In the genomic region with DNA sequence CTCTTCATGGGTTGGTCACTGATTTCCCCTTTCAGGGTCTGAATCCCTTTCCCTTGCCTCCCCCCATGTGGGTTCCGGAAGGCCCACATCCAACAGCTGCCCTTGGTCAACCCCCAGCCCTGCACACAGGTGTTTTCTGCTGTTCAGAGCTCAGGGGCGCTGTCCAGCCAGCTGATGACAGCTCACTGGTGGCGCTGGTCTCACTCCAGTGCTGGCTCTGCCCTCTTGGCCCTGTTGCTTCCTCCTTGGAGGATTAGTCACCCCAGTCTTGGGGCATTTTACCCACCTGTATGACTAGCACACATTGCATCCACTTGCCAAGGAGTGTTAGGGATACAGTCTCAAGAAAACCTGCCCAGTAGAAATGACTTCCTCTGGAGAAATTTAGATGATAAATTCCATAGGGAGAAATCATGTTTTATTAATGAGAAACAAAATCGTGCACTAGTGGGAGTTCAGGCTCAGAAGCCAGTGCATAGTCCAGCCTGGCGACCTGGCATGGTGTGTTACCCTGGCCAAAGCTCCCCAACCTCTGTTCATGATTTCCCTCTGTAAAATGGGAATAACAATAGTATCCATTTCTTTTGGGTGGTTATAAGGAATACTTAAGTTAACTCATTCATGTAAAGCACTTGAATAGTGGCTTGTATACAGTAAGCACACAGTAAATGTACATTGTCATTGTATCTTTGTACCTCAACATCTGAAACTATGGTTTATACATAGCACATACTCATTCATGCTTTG, we compare ENCODE assay signal across 12 cellular contexts. TPM values are rescaled to one million over a fixed set of nuclear protein-coding genes. Genes with fewer than 3 reads are reported as not detected.
DNase-seq lines count a peak whose midpoint lies in the region; ATAC-seq and TF ChIP-seq lines count a peak whose summit lies in the region.
"Had no signal": no experiment of that assay in that cellular context is flagged by ENCODE, and none has a peak within 500 bp of the region (broad histone marks: within the 10 kb centered on the region; RNA-seq: fewer than 3 reads in every experiment).

No MANE protein-coding gene starts in this region.

- no peaks in the 10 kb centered on the region for H3K36me3 Mint-ChIP-seq in naive thymus-derived CD8-positive, alpha-beta T cell
- H3K36me3 Mint-ChIP-seq: CD14-positive monocyte had no signal

- no peak overlapping the region for H3K4me3 Mint-ChIP-seq in naive thymus-derived CD8-positive, alpha-beta T cell
- H3K4me3 Mint-ChIP-seq: activated CD4-positive, alpha-beta memory T cell treated with anti-CD3 and anti-CD28 coated beads, Interleukin-2, amount 10 ng/mL, durations not matched to agents 7 days and 5 days; activated naive CD8-positive, alpha-beta T cell had no signal

- H3K27me3 Mint-ChIP-seq in naive thymus-derived CD8-positive, alpha-beta T cell = peaks cover 0 to 1% (median 0%) of the 10 kb centered on the region in 5 donors
- H3K27me3 Mint-ChIP-seq: activated naive CD8-positive, alpha-beta T cell had no signal

- H3K27ac Mint-ChIP-seq in naive thymus-derived CD8-positive, alpha-beta T cell = no peak overlapping the region
- H3K27ac Mint-ChIP-seq: activated CD4-positive, alpha-beta memory T cell treated with anti-CD3 and anti-CD28 coated beads, Interleukin-2, amount 10 ng/mL, durations not matched to agents 7 days and 5 days; activated naive CD8-positive, alpha-beta T cell had no signal

- no peak overlapping the region for H3K4me3 ChIP-seq in HEK293 (ENCODE audit: low read depth, low read length)
- no peak overlapping the region for H3K4me3 ChIP-seq in SJCRH30
- no peak overlapping the region for H3K4me3 ChIP-seq in hepatocyte
- no peak overlapping the region for H3K4me3 ChIP-seq in rectal smooth muscle tissue (ENCODE audit: low read length)
- H3K4me3 ChIP-seq: prostate gland had no signal

- CTCF ChIA-PET in HEK293 (lab: Yijun Ruan, JAX) = interaction anchor here (0.7 to 1.2 kb wide), 5 partner anchors 10 to 83 kb away, joined by 3 to 4 read pairs (median 3); no protein-coding TSS in a partner anchor

- no peaks in the 10 kb centered on the region for H3K36me3 ChIP-seq in HEK293 (ENCODE audit: control insufficient read depth in 2 of 2, insufficient read depth in 1 of 2, low read length in 2 of 2)
- H3K36me3 ChIP-seq in SJCRH30 = no peaks in the 10 kb centered on the region
- no peaks in the 10 kb centered on the region for H3K36me3 ChIP-seq in hepatocyte (replicated peaks; ENCODE audit: insufficient read depth, low read depth)
- H3K36me3 ChIP-seq in rectal smooth muscle tissue (ENCODE audit: control insufficient read depth, insufficient read depth, low read length) = no peaks in the 10 kb centered on the region
- H3K36me3 ChIP-seq: prostate gland had no signal

- H3K9me3 Mint-ChIP-seq in naive thymus-derived CD8-positive, alpha-beta T cell = no peaks in the 10 kb centered on the region
- H3K9me3 Mint-ChIP-seq: activated CD4-positive, alpha-beta memory T cell treated with anti-CD3 and anti-CD28 coated beads, Interleukin-2, amount 10 ng/mL, durations not matched to agents 7 days and 5 days; CD14-positive monocyte had no signal

- peak overlapping the region; percentile 57 for H3K4me2 ChIP-seq in hepatocyte

- H3K9ac ChIP-seq in rectal smooth muscle tissue (ENCODE audit: low read length) = no peak overlapping the region

- no peak for ATAC-seq in HG03045 (IDR thresholded peaks at IDR 0.05; ENCODE audit: unreplicated experiment)
- no peak for ATAC-seq in naive thymus-derived CD8-positive, alpha-beta T cell

- H4K20me1 ChIP-seq in hepatocyte (ENCODE audit: insufficient read depth, poor library complexity, severe bottlenecking) = peaks cover 22% of the 10 kb centered on the region

- no peaks in the 10 kb centered on the region for H3K27me3 ChIP-seq in SJCRH30
- no peaks in the 10 kb centered on the region for H3K27me3 ChIP-seq in hepatocyte
- no peaks in the 10 kb centered on the region for H3K27me3 ChIP-seq in rectal smooth muscle tissue (ENCODE audit: control insufficient read depth, insufficient read depth, low read length)

- H3K4me1 Mint-ChIP-seq in naive thymus-derived CD8-positive, alpha-beta T cell = peaks cover 0 to 7% (median 0%) of the 10 kb centered on the region in 4 donors

- H3K9me2 ChIP-seq in hepatocyte (replicated peaks; ENCODE audit: insufficient read depth) = no peaks in the 10 kb centered on the region

- POLR2A ChIA-PET in HEK293 (lab: Yijun Ruan, JAX) = no interaction called here
- POLR2A ChIA-PET in naive thymus-derived CD8-positive, alpha-beta T cell (lab: Charles Lee) = no interaction called here

- peaks cover 83% of the 10 kb centered on the region for H3K79me2 ChIP-seq in hepatocyte

- H3K4me1 ChIP-seq in HEK293 (ENCODE audit: control insufficient read depth, insufficient read depth, low read length) = peaks cover 26% of the 10 kb centered on the region
- H3K4me1 ChIP-seq in SJCRH30 = peaks cover 60% of the 10 kb centered on the region
- peaks cover 40% of the 10 kb centered on the region for H3K4me1 ChIP-seq in hepatocyte (ENCODE audit: insufficient read depth)
- H3K4me1 ChIP-seq in rectal smooth muscle tissue (ENCODE audit: control insufficient read depth, insufficient read depth, low read length) = peaks cover 19% of the 10 kb centered on the region
- H3K4me1 ChIP-seq: prostate gland had no signal

- TF ChIP-seq CTCF in HEK293 (tag by site-specific recombination; IDR thresholded peaks at IDR 0.05) (no peak), hepatocyte (IDR thresholded peaks at IDR 0.05; ENCODE audit: poor library complexity) (no peak)

- H2AFZ ChIP-seq in hepatocyte = no peak overlapping the region

- WGBS in hepatocyte (ENCODE audit: low lambda C conversion rate, missing lambda C conversion rate) = 90% methylated on average over 5 of the region's 5 CpGs

- DNase-seq in SJCRH30 (peak; percentile 34 to 46), hepatocyte (ENCODE audit: low spot score) (no peak), posterior cingulate gyrus (no peak), foreskin melanocyte (no peak)
- no peak for DNase-seq in naive thymus-derived CD8-positive, alpha-beta T cell
- DNase-seq: activated CD4-positive, alpha-beta memory T cell treated with anti-CD3 and anti-CD28 coated beads, Interleukin-2, amount 10 ng/mL, durations not matched to agents 7 days and 5 days had no signal

- intact Hi-C loops in posterior cingulate gyrus (cut with DNase I) = no loop called here

- H3K9me3 ChIP-seq in HEK293 (ENCODE audit: control insufficient read depth, insufficient read depth, low read depth, low read length) (no peaks in the 10 kb centered on the region), SJCRH30 (replicated peaks) (no peaks in the 10 kb centered on the region), hepatocyte (ENCODE audit: low read depth) (no peaks in the 10 kb centered on the region)
- H3K9me3 ChIP-seq: prostate gland had no signal

- no peak overlapping the region for H3K27ac ChIP-seq in HEK293 (ENCODE audit: extremely low read depth, low read depth, low read length)
- H3K27ac ChIP-seq in SJCRH30 = peak overlapping the region; percentile 6; the same call in 1 of the 2 replicates
- no peak overlapping the region for H3K27ac ChIP-seq in hepatocyte
- H3K27ac ChIP-seq in rectal smooth muscle tissue (ENCODE audit: low read depth, low read length) = peak overlapping the region; percentile 7
- H3K27ac ChIP-seq: prostate gland had no signal

TF ChIP-seq in HEK293, 187 proteins besides CTCF, POLR2A, EP300 and RAD21:
- TF ChIP-seq, protein P1, sequence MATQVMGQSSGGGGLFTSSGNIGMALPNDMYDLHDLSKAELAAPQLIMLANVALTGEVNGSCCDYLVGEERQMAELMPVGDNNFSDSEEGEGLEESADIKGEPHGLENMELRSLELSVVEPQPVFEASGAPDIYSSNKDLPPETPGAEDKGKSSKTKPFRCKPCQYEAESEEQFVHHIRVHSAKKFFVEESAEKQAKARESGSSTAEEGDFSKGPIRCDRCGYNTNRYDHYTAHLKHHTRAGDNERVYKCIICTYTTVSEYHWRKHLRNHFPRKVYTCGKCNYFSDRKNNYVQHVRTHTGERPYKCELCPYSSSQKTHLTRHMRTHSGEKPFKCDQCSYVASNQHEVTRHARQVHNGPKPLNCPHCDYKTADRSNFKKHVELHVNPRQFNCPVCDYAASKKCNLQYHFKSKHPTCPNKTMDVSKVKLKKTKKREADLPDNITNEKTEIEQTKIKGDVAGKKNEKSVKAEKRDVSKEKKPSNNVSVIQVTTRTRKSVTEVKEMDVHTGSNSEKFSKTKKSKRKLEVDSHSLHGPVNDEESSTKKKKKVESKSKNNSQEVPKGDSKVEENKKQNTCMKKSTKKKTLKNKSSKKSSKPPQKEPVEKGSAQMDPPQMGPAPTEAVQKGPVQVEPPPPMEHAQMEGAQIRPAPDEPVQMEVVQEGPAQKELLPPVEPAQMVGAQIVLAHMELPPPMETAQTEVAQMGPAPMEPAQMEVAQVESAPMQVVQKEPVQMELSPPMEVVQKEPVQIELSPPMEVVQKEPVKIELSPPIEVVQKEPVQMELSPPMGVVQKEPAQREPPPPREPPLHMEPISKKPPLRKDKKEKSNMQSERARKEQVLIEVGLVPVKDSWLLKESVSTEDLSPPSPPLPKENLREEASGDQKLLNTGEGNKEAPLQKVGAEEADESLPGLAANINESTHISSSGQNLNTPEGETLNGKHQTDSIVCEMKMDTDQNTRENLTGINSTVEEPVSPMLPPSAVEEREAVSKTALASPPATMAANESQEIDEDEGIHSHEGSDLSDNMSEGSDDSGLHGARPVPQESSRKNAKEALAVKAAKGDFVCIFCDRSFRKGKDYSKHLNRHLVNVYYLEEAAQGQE (tag by site-specific recombination; IDR thresholded peaks at IDR 0.05) = peak; percentile 91
- TF ChIP-seq ZNF670 (tag by site-specific recombination; IDR thresholded peaks at IDR 0.05; ENCODE audit: low read depth) (no peak), SCRT2 (tag by site-specific recombination; IDR thresholded peaks at IDR 0.05) (peak; percentile 90)

RNA-seq across cellular contexts. Expression of a gene that starts 21.6 kb away (rescaled TPM):
- total RNA-seq in SJCRH30 (2014; rRNA removed; shearing (Covaris generic)) = 10.2 and 12.6 TPM in 2 replicates
- total RNA-seq in hepatocyte = 40.8 and 49.0 TPM in 2 replicates
- 19.1 and 23.0 TPM in 2 replicates for polyA plus RNA-seq in hepatocyte
- 1 to 10 TPM in 1 of 2 experiments, under 1 TPM in 1; 0.88 to 2.0 TPM for total RNA-seq in naive thymus-derived CD8-positive, alpha-beta T cell
- polyA plus RNA-seq in naive thymus-derived CD8-positive, alpha-beta T cell = 1 to 10 TPM in 1 of 3 donors, under 1 TPM in 2; 0.12 to 1.3 (median 0.38) TPM

Comparison
In these comparisons a context has a peak if more than half of its experiments do, and no peak if none do; other contexts are left out.
1. H3K27ac ChIP-seq: peak in SJCRH30 (single experiment) and rectal smooth muscle tissue (single experiment); none in HEK293 (single experiment) and hepatocyte (single experiment).
2. DNase-seq: peak in SJCRH30 (2 of 2); none in hepatocyte (single experiment), naive thymus-derived CD8-positive, alpha-beta T cell (0 of 10), posterior cingulate gyrus (0 of 10) and foreskin melanocyte (single experiment).